ENCODE assay signal across 8 cellular contexts in genomic region chr6:13908955-13909381, GRCh38.
DNase-seq lines count a peak whose midpoint lies in the region; ATAC-seq lines count a peak whose summit lies in the region.

No MANE protein-coding gene starts in this region.

- no peak overlapping the region for H3K4me3 Mint-ChIP-seq in central memory CD8-positive, alpha-beta T cell

- H3K36me3 Mint-ChIP-seq in central memory CD8-positive, alpha-beta T cell (ENCODE audit: insufficient read depth) = no peaks in the 10 kb centered on the region

- H3K27ac Mint-ChIP-seq in central memory CD8-positive, alpha-beta T cell (ENCODE audit: low read depth) = no peak overlapping the region

- no peaks in the 10 kb centered on the region for H3K9me3 Mint-ChIP-seq in central memory CD8-positive, alpha-beta T cell

- DNase-seq in Ammon's horn (ENCODE audit: low spot score) = peak; percentile 80
- DNase-seq in GM19238 (ENCODE audit: insufficient read length, low spot score) = peak; percentile 40
- DNase-seq in NCI-H1930 (lab: John Stamatoyannopoulos, UW) = peak; percentile 15 to 60
- DNase-seq in T-helper 22 cell (ENCODE audit: low read depth) = peak; percentile 29
- DNase-seq in central memory CD8-positive, alpha-beta T cell (ENCODE audit: low spot score in 2 of 2) = peak in 1 of 2 donors; percentile 21
- DNase-seq in kidney tubule cell (ENCODE audit: low spot score) = peak; percentile 74
- peak in 5 of 6 experiments; percentile 5 to 42 (median 27) for DNase-seq in stimulated activated naive CD4-positive, alpha-beta T cell (lab: John Stamatoyannopoulos, UW)

- H3K27me3 Mint-ChIP-seq in central memory CD8-positive, alpha-beta T cell = peaks cover 33% of the 10 kb centered on the region

- ATAC-seq in central memory CD8-positive, alpha-beta T cell (replicated peaks; ENCODE audit: extremely low read depth, poor library complexity, severe bottlenecking) = peak; percentile 46
- ATAC-seq in HG02870 (IDR thresholded peaks at IDR 0.05; ENCODE audit: unreplicated experiment) = no peak

- H3K4me1 Mint-ChIP-seq in central memory CD8-positive, alpha-beta T cell = no peaks in the 10 kb centered on the region
